Comparison of ENCODE assay signal across 13 cellular contexts in the genomic region with DNA sequence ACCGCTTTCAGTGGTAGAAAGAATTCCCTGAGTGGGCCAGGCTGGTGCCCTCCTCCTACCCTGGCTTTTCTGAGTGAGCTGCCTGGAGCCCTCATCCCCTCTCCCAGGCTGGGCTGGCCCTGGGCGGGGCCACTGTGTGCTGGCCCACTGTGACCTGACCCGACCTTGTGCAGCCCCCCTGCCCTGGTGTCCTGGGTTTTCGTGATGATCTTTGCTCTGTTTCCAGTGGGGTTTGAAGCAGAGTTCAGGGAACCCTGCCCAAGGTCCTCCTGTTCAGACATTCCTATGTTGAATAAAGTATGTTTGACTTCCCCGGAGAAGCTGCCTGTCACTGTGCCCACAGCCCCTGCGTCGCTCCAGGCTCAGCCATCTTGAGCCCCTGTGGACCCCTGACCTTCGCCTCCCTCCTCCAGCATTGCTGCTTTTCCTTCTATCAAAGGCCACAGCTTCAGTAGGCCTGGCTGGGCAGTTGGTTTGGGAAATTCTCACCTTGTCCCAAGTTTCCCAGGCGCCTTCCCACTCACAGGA. TPM values are rescaled to one million over a fixed set of nuclear protein-coding genes. Genes with fewer than 3 reads are reported as not detected.
DNase-seq lines count a peak whose midpoint lies in the region; ATAC-seq and TF ChIP-seq lines count a peak whose summit lies in the region.
"Had no signal": no experiment of that assay in that cellular context is flagged by ENCODE, and none has a peak within 500 bp of the region (broad histone marks: within the 10 kb centered on the region; RNA-seq: fewer than 3 reads in every experiment).

No MANE protein-coding gene starts in this region.

- peak overlapping the region; percentile 3 for H3K27ac ChIP-seq in adipose tissue (ENCODE audit: low read depth, low read length)
- H3K27ac ChIP-seq in esophagus squamous epithelium: peak overlapping the region; percentile 79 to 97 (median 91)
- peak overlapping the region; percentile 100 for H3K27ac ChIP-seq in osteoblast (ENCODE audit: low read depth, low read length)
- peak overlapping the region; percentile 92 for H3K27ac ChIP-seq in tibial artery
- H3K27ac ChIP-seq in GM23338 (ENCODE audit: low read depth): no peak overlapping the region
- H3K27ac ChIP-seq: HL-60, VCaP had no signal

- H3K27ac Mint-ChIP-seq in activated CD4-positive, alpha-beta memory T cell treated with anti-CD3 and anti-CD28 coated beads for 36 hours: no peak overlapping the region
- no peak overlapping the region for H3K27ac Mint-ChIP-seq in GM23338

- POLR2A ChIA-PET in activated CD4-positive, alpha-beta memory T cell treated with anti-CD3 and anti-CD28 coated beads for 36 hours (lab: Charles Lee): no interaction called here

- H3K79me2 ChIP-seq in osteoblast (ENCODE audit: insufficient read depth, low read length) (no peaks in the 10 kb centered on the region), GM23338 (replicated peaks; ENCODE audit: insufficient read depth) (no peaks in the 10 kb centered on the region)

- DNase-seq in esophagus squamous epithelium (lab: John Stamatoyannopoulos, UW): no peak
- DNase-seq in osteoblast (ENCODE audit: insufficient read length, low spot score, missing footprints): peak; percentile 36
- no peak for DNase-seq in tibial artery
- no peak for DNase-seq in T-helper 1 cell
- no peak for DNase-seq in activated CD4-positive, alpha-beta memory T cell treated with anti-CD3 and anti-CD28 coated beads for 36 hours
- DNase-seq in GM23338 (ENCODE audit: low spot score): no peak
- no peak for DNase-seq in NCI-H1048 (lab: John Stamatoyannopoulos, UW)
- DNase-seq: amniotic stem cell, NCI-H446, SIG-M5 had no signal

- H3K27me3 Mint-ChIP-seq in activated CD4-positive, alpha-beta memory T cell treated with anti-CD3 and anti-CD28 coated beads for 36 hours: peaks cover 9% of the 10 kb centered on the region
- peaks cover 30% of the 10 kb centered on the region for H3K27me3 Mint-ChIP-seq in GM23338 (ENCODE audit: insufficient read depth, low read depth, poor library complexity)

- H3K27me3 ChIP-seq in esophagus squamous epithelium (no peaks in the 10 kb centered on the region), osteoblast (ENCODE audit: insufficient read depth, low read length) (no peaks in the 10 kb centered on the region), tibial artery (no peaks in the 10 kb centered on the region), GM23338 (ENCODE audit: insufficient read depth) (no peaks in the 10 kb centered on the region)

- intact Hi-C loops in esophagus squamous epithelium (cut with DNase I) (no loop called here), tibial artery (cut with DNase I; ENCODE audit: low total_unique reads) (loop anchor here (5.0 kb wide), 1 partner anchor 100 kb away; a partner anchor contains a TSS)
- intact Hi-C loops in activated CD4-positive, alpha-beta memory T cell treated with anti-CD3 and anti-CD28 coated beads for 36 hours (cut with micrococcal nuclease): loop anchor here (5.0 kb wide), 1 partner anchor 200 kb away; no protein-coding TSS in a partner anchor

- H3K4me1 ChIP-seq in esophagus squamous epithelium (peaks cover 36 to 84% (median 64%) of the 10 kb centered on the region in 3 donors), osteoblast (ENCODE audit: insufficient read depth, low read length) (peaks cover 85% of the 10 kb centered on the region), tibial artery (peaks cover 18 to 99% (median 84%) of the 10 kb centered on the region in 4 donors), GM23338 (ENCODE audit: insufficient read depth) (peaks cover 23% of the 10 kb centered on the region)

- peaks cover 10% of the 10 kb centered on the region for H3K36me3 Mint-ChIP-seq in activated CD4-positive, alpha-beta memory T cell treated with anti-CD3 and anti-CD28 coated beads for 36 hours
- H3K36me3 Mint-ChIP-seq in GM23338 (ENCODE audit: low read depth): peaks cover 26% of the 10 kb centered on the region

- no peak for TF ChIP-seq POLR2A in esophagus squamous epithelium (IDR thresholded peaks at IDR 0.05)

- H3F3A ChIP-seq in GM23338 (replicated peaks; ENCODE audit: low read depth): peaks cover 15% of the 10 kb centered on the region

- ATAC-seq in GM23338: no peak

- H3K9me3 Mint-ChIP-seq in activated CD4-positive, alpha-beta memory T cell treated with anti-CD3 and anti-CD28 coated beads for 36 hours: no peaks in the 10 kb centered on the region
- H3K9me3 Mint-ChIP-seq in GM23338: no peaks in the 10 kb centered on the region

- H2AFZ ChIP-seq in osteoblast (ENCODE audit: low read length) (no peak overlapping the region), GM23338 (no peak overlapping the region)

- H3K4me3 ChIP-seq in esophagus squamous epithelium: no peak overlapping the region
- no peak overlapping the region for H3K4me3 ChIP-seq in osteoblast (ENCODE audit: insufficient read depth, low read length)
- H3K4me3 ChIP-seq in tibial artery: no peak overlapping the region
- H3K4me3 ChIP-seq in GM23338: no peak overlapping the region

- CTCF ChIA-PET in activated CD4-positive, alpha-beta memory T cell treated with anti-CD3 and anti-CD28 coated beads for 36 hours (lab: Charles Lee): interaction anchor here (0.7 kb wide), 1 partner anchor 83 kb away, joined by 3 read pairs; no protein-coding TSS in a partner anchor

- H3K9me3 ChIP-seq in esophagus squamous epithelium (no peaks in the 10 kb centered on the region), osteoblast (ENCODE audit: low read depth, low read length) (no peaks in the 10 kb centered on the region), tibial artery (no peaks in the 10 kb centered on the region)

- H4K20me1 ChIP-seq in osteoblast (ENCODE audit: insufficient read depth, low read length) (no peaks in the 10 kb centered on the region), GM23338 (replicated peaks; ENCODE audit: insufficient read depth) (peaks cover 14% of the 10 kb centered on the region)

- peaks cover 15% of the 10 kb centered on the region for H3K4me1 Mint-ChIP-seq in activated CD4-positive, alpha-beta memory T cell treated with anti-CD3 and anti-CD28 coated beads for 36 hours (ENCODE audit: low read depth)
- H3K4me1 Mint-ChIP-seq in GM23338: peaks cover 44% of the 10 kb centered on the region

- no peak overlapping the region for H3K4me3 Mint-ChIP-seq in activated CD4-positive, alpha-beta memory T cell treated with anti-CD3 and anti-CD28 coated beads for 36 hours
- H3K4me3 Mint-ChIP-seq in GM23338: no peak overlapping the region; the same call in 2 of the 3 replicates

- no peaks in the 10 kb centered on the region for H3K9me2 ChIP-seq in GM23338 (ENCODE audit: insufficient read depth)

- 56 to 73% (median 68%) methylated on average over 9 of the region's 9 CpGs for WGBS in adipose tissue, 3 donors
- 87% methylated on average over 8 to 9 of the region's 9 CpGs for WGBS in esophagus squamous epithelium, 2 donors

- H3K4me2 ChIP-seq in osteoblast (ENCODE audit: insufficient read depth, low read length): no peak overlapping the region
- H3K4me2 ChIP-seq in GM23338: no peak overlapping the region

- peaks cover 0 to 25% (median 8%) of the 10 kb centered on the region in 3 donors for H3K36me3 ChIP-seq in esophagus squamous epithelium
- H3K36me3 ChIP-seq in osteoblast (ENCODE audit: insufficient read depth, low read length): no peaks in the 10 kb centered on the region
- peaks cover 0 to 9% (median 0%) of the 10 kb centered on the region in 3 donors for H3K36me3 ChIP-seq in tibial artery
- no peaks in the 10 kb centered on the region for H3K36me3 ChIP-seq in GM23338 (ENCODE audit: insufficient read depth)

- TF ChIP-seq CTCF in esophagus squamous epithelium (IDR thresholded peaks at IDR 0.05) (no peak), osteoblast (IDR thresholded peaks at IDR 0.05; ENCODE audit: extremely low read depth, low read depth, low read length) (no peak), tibial artery (IDR thresholded peaks at IDR 0.05) (no peak), GM23338 (conservative IDR thresholded peaks at IDR 0.05; ENCODE audit: low read depth in 2 of 2) (no peak)

TF ChIP-seq in GM23338, 12 proteins besides CTCF, POLR2A, EP300 and RAD21 (continues in another document):
- TF ChIP-seq EZH2phosphoT487 (IDR thresholded peaks at IDR 0.05; ENCODE audit: unreplicated experiment) (no peak), POLR2AphosphoS5 (IDR thresholded peaks at IDR 0.05; ENCODE audit: low read depth) (no peak)

RNA-seq across cellular contexts. Expression of a gene that starts 13.7 kb away (rescaled TPM):
- polyA plus RNA-seq in adipose tissue: 10 to 100 TPM; 30.5 to 38.7 (median 33.2) TPM
- total RNA-seq in esophagus squamous epithelium: 10 to 100 TPM; 19.2 to 39.0 (median 26.5) TPM
- total RNA-seq in osteoblast: 91.6 and 99.0 TPM in 2 replicates
- 10 to 100 TPM; 12.2 to 13.9 TPM for total RNA-seq in activated CD4-positive, alpha-beta memory T cell treated with anti-CD3 and anti-CD28 coated beads for 36 hours
- 21.9 and 31.2 TPM in 2 replicates for total RNA-seq in GM23338 (2014; rRNA removed; shearing (Covaris generic))
- 12.0 and 13.0 TPM in 2 replicates for polyA plus RNA-seq in GM23338 (2016; fragmentation: Nextera tagmentation; extraction: Ambion mirVana)

RNA-seq across cellular contexts. Expression of a gene that starts 30.4 kb away (rescaled TPM):
- polyA plus RNA-seq in adipose tissue: 10 to 100 TPM in 1 of 3 donors, 1 to 10 TPM in 2; 5.2 to 13.9 (median 5.5) TPM
- total RNA-seq in esophagus squamous epithelium: 10 to 100 TPM in 1 of 4 donors, 1 to 10 TPM in 3; 3.0 to 11.8 (median 6.6) TPM
- 1.1 and 1.5 TPM in 2 replicates for total RNA-seq in osteoblast
- total RNA-seq in activated CD4-positive, alpha-beta memory T cell treated with anti-CD3 and anti-CD28 coated beads for 36 hours: under 1 TPM; 0.44 to 0.52 TPM
- 0.97 and 1.7 TPM in 2 replicates for total RNA-seq in GM23338 (2014; rRNA removed; shearing (Covaris generic))
- 1.7 and 1.8 TPM in 2 replicates for polyA plus RNA-seq in GM23338 (2016; fragmentation: Nextera tagmentation; extraction: Ambion mirVana)

RNA-seq across cellular contexts. Expression of a gene that starts 39.6 kb away (rescaled TPM):
- polyA plus RNA-seq in adipose tissue (10 to 100 TPM; 53.3 to 71.0 (median 59.7) TPM), GM23338 (2016; fragmentation: Nextera tagmentation; extraction: Ambion mirVana) (72.1 and 77.5 TPM in 2 replicates)
- total RNA-seq in esophagus squamous epithelium (10 to 100 TPM; 34.1 to 52.2 (median 46.5) TPM), osteoblast (13.0 and 13.4 TPM in 2 replicates)
- total RNA-seq in activated CD4-positive, alpha-beta memory T cell treated with anti-CD3 and anti-CD28 coated beads for 36 hours: 100 to 1,000 TPM in 1 of 2 experiments, 10 to 100 TPM in 1; 92.8 to 103 TPM
- 60.1 and 62.0 TPM in 2 replicates for total RNA-seq in GM23338 (2014; rRNA removed; shearing (Covaris generic))

RNA-seq across cellular contexts. Expression of a gene that starts 44.6 kb away (rescaled TPM):
- polyA plus RNA-seq in adipose tissue: 10 to 100 TPM; 38.7 to 71.3 (median 48.9) TPM
- 10 to 100 TPM; 34.0 to 47.9 (median 39.9) TPM for total RNA-seq in esophagus squamous epithelium
- 43.4 and 44.8 TPM in 2 replicates for total RNA-seq in osteoblast
- 10 to 100 TPM; 38.4 to 39.7 TPM for total RNA-seq in activated CD4-positive, alpha-beta memory T cell treated with anti-CD3 and anti-CD28 coated beads for 36 hours
- 23.3 and 34.1 TPM in 2 replicates for total RNA-seq in GM23338 (2014; rRNA removed; shearing (Covaris generic))
- 28.8 and 33.2 TPM in 2 replicates for polyA plus RNA-seq in GM23338 (2016; fragmentation: Nextera tagmentation; extraction: Ambion mirVana)

RNA-seq across cellular contexts. Expression of a gene that starts 55.2 kb away (rescaled TPM):
- polyA plus RNA-seq in adipose tissue: 1 to 10 TPM; 3.5 to 7.1 (median 4.5) TPM
- 1 to 10 TPM in 3 of 4 donors, under 1 TPM in 1; 0.61 to 4.8 (median 2.8) TPM for total RNA-seq in esophagus squamous epithelium
- 1.8 TPM in 2 replicates for total RNA-seq in osteoblast
- 10 to 100 TPM; 26.4 to 29.4 TPM for total RNA-seq in activated CD4-positive, alpha-beta memory T cell treated with anti-CD3 and anti-CD28 coated beads for 36 hours
- 14.7 and 18.5 TPM in 2 replicates for total RNA-seq in GM23338 (2014; rRNA removed; shearing (Covaris generic))
- 29.5 and 32.7 TPM in 2 replicates for polyA plus RNA-seq in GM23338 (2016; fragmentation: Nextera tagmentation; extraction: Ambion mirVana)
